ENCODE assay signal across 23 cellular contexts in genomic region chr19:55242517-55242916, GRCh38. TPM values are rescaled to one million over a fixed set of nuclear protein-coding genes. Genes with fewer than 3 reads are reported as not detected.
"Had no signal": no experiment of that assay in that cellular context is flagged by ENCODE, and none has a peak within 500 bp of the region (broad histone marks: within the 10 kb centered on the region; RNA-seq: fewer than 3 reads in every experiment).

No MANE protein-coding gene starts in this region.

- H3K27me3 ChIP-seq: cardiac muscle cell, foreskin keratinocyte, left lung, ovary, right atrium auricular region, transverse colon had no signal

- H3K27ac ChIP-seq: cardiac muscle cell, foreskin keratinocyte, left lung, ovary, psoas muscle, right atrium auricular region, transverse colon had no signal

- H3K4me3 ChIP-seq: cardiac muscle cell, left lung, ovary, psoas muscle, right atrium auricular region, transverse colon had no signal

- DNase-seq: activated B cell treated with CpG ODN at 0.5 μM for 24 hours; activated CD4-positive, alpha-beta T cell treated with anti-CD3 and anti-CD28 coated beads for 4 hours; activated naive CD4-positive, alpha-beta T cell; activated naive CD8-positive, alpha-beta T cell treated with anti-CD3 and anti-CD28 coated beads, Interleukin-2, amount 10 ng/mL, durations not matched to agents 7 days and 5 days; amygdala; effector CD4-positive, alpha-beta T cell; foreskin keratinocyte; immature natural killer cell; mammary epithelial cell; natural killer cell; ovary; psoas muscle; stimulated activated CD4-positive, alpha-beta T cell treated with anti-CD3 and anti-CD28 coated beads, Interleukin-1b, Interleukin-23, amount 100 ng/mL, for 48 hours; SW 1271; T-helper 17 cell; transverse colon had no signal

- H3K9me3 Mint-ChIP-seq: activated B cell treated with CpG ODN at 0.5 μM for 24 hours; activated naive CD8-positive, alpha-beta T cell treated with anti-CD3 and anti-CD28 coated beads, Interleukin-2, amount 10 ng/mL, durations not matched to agents 7 days and 5 days; activated T-helper 1 cell treated with anti-CD3 and anti-CD28 coated beads, Interleukin-12 subunit alpha, Interleukin-12 subunit beta, Interleukin-2, Interleukin-4 antibody, amounts not matched to agents 30 ng/mL and 10 ng/mL and 1 ng/mL, durations not matched to agents 14 hours and 24 hours and 36 hours; dendritic cell treated with granulocyte-macrophage colony-stimulating factor and Interleukin-4, amounts not matched to agents 40 ng/mL and 50 ng/mL, for 4 days; immature natural killer cell; mesothelial cell of epicardium; natural killer cell had no signal

- ATAC-seq: foreskin keratinocyte, left lung, natural killer cell, psoas muscle, T-helper 17 cell had no signal

- H3K27me3 Mint-ChIP-seq: activated B cell treated with CpG ODN at 0.5 μM for 24 hours; activated naive CD8-positive, alpha-beta T cell treated with anti-CD3 and anti-CD28 coated beads, Interleukin-2, amount 10 ng/mL, durations not matched to agents 7 days and 5 days; dendritic cell treated with granulocyte-macrophage colony-stimulating factor and Interleukin-4, amounts not matched to agents 40 ng/mL and 50 ng/mL, for 4 days; T-helper 17 cell had no signal

- H3K27ac Mint-ChIP-seq: activated B cell treated with CpG ODN at 0.5 μM for 24 hours; activated naive CD8-positive, alpha-beta T cell treated with anti-CD3 and anti-CD28 coated beads, Interleukin-2, amount 10 ng/mL, durations not matched to agents 7 days and 5 days; activated T-helper 1 cell treated with anti-CD3 and anti-CD28 coated beads, Interleukin-12 subunit alpha, Interleukin-12 subunit beta, Interleukin-2, Interleukin-4 antibody, amounts not matched to agents 30 ng/mL and 10 ng/mL and 1 ng/mL, durations not matched to agents 14 hours and 24 hours and 36 hours; dendritic cell treated with granulocyte-macrophage colony-stimulating factor and Interleukin-4, amounts not matched to agents 40 ng/mL and 50 ng/mL, for 4 days; mesothelial cell of epicardium; T-helper 17 cell had no signal

- H3K9me3 ChIP-seq: left lung, ovary, psoas muscle, right atrium auricular region, transverse colon had no signal

- H3K4me1 ChIP-seq: foreskin keratinocyte, left lung, psoas muscle had no signal

- H3K4me1 Mint-ChIP-seq: mesothelial cell of epicardium had no signal

- H3K4me3 Mint-ChIP-seq: activated B cell treated with CpG ODN at 0.5 μM for 24 hours; activated naive CD8-positive, alpha-beta T cell treated with anti-CD3 and anti-CD28 coated beads, Interleukin-2, amount 10 ng/mL, durations not matched to agents 7 days and 5 days; activated T-helper 1 cell treated with anti-CD3 and anti-CD28 coated beads, Interleukin-12 subunit alpha, Interleukin-12 subunit beta, Interleukin-2, Interleukin-4 antibody, amounts not matched to agents 30 ng/mL and 10 ng/mL and 1 ng/mL, durations not matched to agents 14 hours and 24 hours and 36 hours; dendritic cell treated with granulocyte-macrophage colony-stimulating factor and Interleukin-4, amounts not matched to agents 40 ng/mL and 50 ng/mL, for 4 days; immature natural killer cell; mesothelial cell of epicardium; natural killer cell; T-helper 17 cell had no signal

- H3K36me3 ChIP-seq: ovary had no signal

RNA-seq across cellular contexts. Expression of gene PTPRH, which starts 33.2 kb away (rescaled TPM):
- total RNA-seq: activated B cell treated with CpG ODN at 0.5 μM for 24 hours; activated naive CD8-positive, alpha-beta T cell treated with anti-CD3 and anti-CD28 coated beads, Interleukin-2, amount 10 ng/mL, durations not matched to agents 7 days and 5 days; T-helper 17 cell; temporal lobe had no signal
- polyA plus RNA-seq: immature natural killer cell had no signal

RNA-seq across cellular contexts. Expression of gene BRSK1, which starts 41.3 kb away (rescaled TPM):
- polyA plus RNA-seq: immature natural killer cell had no signal
